Comparison of ENCODE assay signal across 8 cellular contexts in the genomic region with DNA sequence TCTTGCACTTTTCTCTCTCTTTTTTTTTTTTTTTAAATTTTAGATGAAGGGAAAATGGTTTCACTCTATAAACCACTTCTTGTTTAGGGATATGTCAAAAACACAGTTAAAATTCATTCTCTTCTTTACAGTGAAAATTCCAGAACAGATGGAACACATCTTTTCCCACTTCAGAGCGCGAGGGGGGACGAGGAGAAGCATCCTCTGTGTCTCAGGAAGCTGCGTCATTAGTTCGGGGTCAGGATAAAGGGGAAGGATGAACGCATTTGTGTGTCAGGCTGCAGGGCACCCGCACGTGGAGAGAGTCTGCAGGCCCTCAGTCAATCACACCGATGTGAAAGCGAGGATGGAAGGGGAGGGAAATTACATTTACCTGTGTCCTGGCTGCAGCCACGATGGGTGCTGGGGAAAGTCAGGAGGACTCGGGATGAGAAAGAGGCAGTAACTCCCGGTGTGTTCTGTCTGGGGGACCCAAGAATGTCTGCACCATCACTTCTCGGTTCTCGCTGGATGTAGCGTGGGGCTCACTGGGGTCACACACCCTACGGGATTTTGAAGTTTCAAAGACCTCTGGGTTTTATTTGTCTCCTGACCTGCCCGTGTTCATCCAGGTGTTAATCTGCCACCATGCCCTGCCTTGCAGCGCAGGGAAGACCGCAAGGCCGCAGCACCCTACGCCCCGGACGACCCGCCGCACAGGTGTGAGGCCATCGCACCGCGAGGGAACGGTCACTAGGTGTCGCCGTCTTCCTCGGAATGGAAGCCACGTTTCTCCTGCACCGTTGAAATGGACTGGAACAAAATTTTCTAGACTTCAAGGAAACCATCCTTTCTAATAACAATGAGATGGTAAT.
DNase-seq lines count a peak whose midpoint lies in the region; ATAC-seq and TF ChIP-seq lines count a peak whose summit lies in the region.

No MANE protein-coding gene starts in this region.

- H3K36me3 ChIP-seq in SU-DHL-6 (ENCODE audit: low read length): no peaks in the 10 kb centered on the region
- H3K36me3 ChIP-seq in gastrocnemius medialis: no peaks in the 10 kb centered on the region

- DNase-seq in GM13977 (ENCODE audit: low spot score) (peak; percentile 74), right cardiac atrium (peak; percentile 75 to 88 (median 86)), gastrocnemius medialis (peak; percentile 38 to 46)
- DNase-seq in activated naive CD8-positive, alpha-beta T cell treated with anti-CD3 and anti-CD28 coated beads, Interleukin-2, amount 50 U/mL, for 24 hours: peak; percentile 79

- H3K27me3 Mint-ChIP-seq in activated naive CD8-positive, alpha-beta T cell treated with anti-CD3 and anti-CD28 coated beads, Interleukin-2, amount 50 U/mL, for 24 hours: peaks cover 50% of the 10 kb centered on the region

- H3K36me3 Mint-ChIP-seq in activated naive CD8-positive, alpha-beta T cell treated with anti-CD3 and anti-CD28 coated beads, Interleukin-2, amount 50 U/mL, for 24 hours (ENCODE audit: low read depth): no peaks in the 10 kb centered on the region

- H3K4me1 ChIP-seq in right cardiac atrium (ENCODE audit: control insufficient read depth, insufficient read depth, low read length): no peaks in the 10 kb centered on the region
- no peaks in the 10 kb centered on the region for H3K4me1 ChIP-seq in gastrocnemius medialis

- no peak overlapping the region for H3K4me2 ChIP-seq in SU-DHL-6 (ENCODE audit: low read depth, low read length, poor library complexity, severe bottlenecking)

- WGBS in right cardiac atrium: 30% methylated on average over 35 of the region's 35 CpGs

- H3K4me3 ChIP-seq in SU-DHL-6 (ENCODE audit: insufficient read depth, low read length, poor library complexity, severe bottlenecking) (no peak overlapping the region), right cardiac atrium (ENCODE audit: low read length) (no peak overlapping the region), gastrocnemius medialis (no peak overlapping the region)

- H3K9ac ChIP-seq in SU-DHL-6 (ENCODE audit: low read length): no peak overlapping the region

- H2AFZ ChIP-seq in SU-DHL-6 (ENCODE audit: low read depth, low read length, severe bottlenecking): no peak overlapping the region

- no peaks in the 10 kb centered on the region for H3K79me2 ChIP-seq in SU-DHL-6 (ENCODE audit: insufficient read depth, low read length)

- H3K9me3 ChIP-seq in SU-DHL-6 (ENCODE audit: insufficient read depth, low read length) (no peaks in the 10 kb centered on the region), right cardiac atrium (ENCODE audit: control insufficient read depth, low read length) (no peaks in the 10 kb centered on the region), gastrocnemius medialis (no peaks in the 10 kb centered on the region)

- H3K27me3 ChIP-seq in SU-DHL-6 (ENCODE audit: low read length) (no peaks in the 10 kb centered on the region), right cardiac atrium (ENCODE audit: control insufficient read depth, insufficient read depth) (no peaks in the 10 kb centered on the region), gastrocnemius medialis (no peaks in the 10 kb centered on the region)

- H3F3A ChIP-seq in SU-DHL-6 (ENCODE audit: insufficient read depth): no peaks in the 10 kb centered on the region

- no peaks in the 10 kb centered on the region for H4K20me1 ChIP-seq in SU-DHL-6 (ENCODE audit: low read depth, low read length)

- H3K27ac Mint-ChIP-seq in activated naive CD8-positive, alpha-beta T cell treated with anti-CD3 and anti-CD28 coated beads, Interleukin-2, amount 50 U/mL, for 24 hours: no peak overlapping the region

- peaks cover 2% of the 10 kb centered on the region for H3K4me1 Mint-ChIP-seq in activated naive CD8-positive, alpha-beta T cell treated with anti-CD3 and anti-CD28 coated beads, Interleukin-2, amount 50 U/mL, for 24 hours

- H3K9me2 ChIP-seq in SU-DHL-6 (replicated peaks; ENCODE audit: insufficient read depth, low read length): no peaks in the 10 kb centered on the region

- intact Hi-C loops in right cardiac atrium (cut with DNase I) (loop anchor here in 2 of 4 donors (5.0 to 10.0 kb wide), 2 partner anchors 546 to 1533 kb away; a partner anchor contains a TSS), gastrocnemius medialis (cut with DNase I; ENCODE audit: low total_unique reads) (loop anchor here (1.0 to 5.0 kb wide), 3 partner anchors 538 to 1532 kb away; no protein-coding TSS in a partner anchor)

- peak; percentile 87 for TF ChIP-seq CTCF in 22Rv1 (IDR thresholded peaks at IDR 0.05)
- TF ChIP-seq CTCF in GM13977 (IDR thresholded peaks at IDR 0.05; ENCODE audit: extremely low read depth, insufficient read depth, missing control alignments): peak; percentile 93
- TF ChIP-seq CTCF in SU-DHL-6 (IDR thresholded peaks at IDR 0.05; ENCODE audit: insufficient read depth, low read length, poor library complexity, severe bottlenecking): peak; percentile 34
- peak; percentile 78 to 91 (median 86) for TF ChIP-seq CTCF in gastrocnemius medialis (IDR thresholded peaks at IDR 0.05 in 4 of 5, conservative IDR thresholded peaks at IDR 0.05 in 1 of 5)

- no peaks in the 10 kb centered on the region for H3K9me3 Mint-ChIP-seq in activated naive CD8-positive, alpha-beta T cell treated with anti-CD3 and anti-CD28 coated beads, Interleukin-2, amount 50 U/mL, for 24 hours

- no peak overlapping the region for H3K4me3 Mint-ChIP-seq in activated naive CD8-positive, alpha-beta T cell treated with anti-CD3 and anti-CD28 coated beads, Interleukin-2, amount 50 U/mL, for 24 hours

- no peak overlapping the region for H3K27ac ChIP-seq in 22Rv1
- H3K27ac ChIP-seq in SU-DHL-6 (ENCODE audit: low read depth, low read length): no peak overlapping the region
- H3K27ac ChIP-seq in right cardiac atrium (ENCODE audit: low read length): no peak overlapping the region
- H3K27ac ChIP-seq in gastrocnemius medialis: peak overlapping the region in 3 of 4 donors; percentile 56 to 66 (median 59)

- peak; percentile 74 for ATAC-seq in HG03432 (IDR thresholded peaks at IDR 0.05; ENCODE audit: unreplicated experiment)
- ATAC-seq in activated naive CD8-positive, alpha-beta T cell treated with anti-CD3 and anti-CD28 coated beads, Interleukin-2, amount 50 U/mL, for 24 hours: peak; percentile 66
- ATAC-seq in right cardiac atrium: peak; percentile 80 to 86
- ATAC-seq in gastrocnemius medialis: peak; percentile 80 to 90
- no peak for ATAC-seq in HG03520 (IDR thresholded peaks at IDR 0.05; ENCODE audit: unreplicated experiment)

- TF ChIP-seq POLR2A in gastrocnemius medialis (IDR thresholded peaks at IDR 0.05): no peak

- in situ Hi-C loops in GM13977 (cut with MboI; ENCODE audit: low pct_unique_long_range_greater_than_20kb, low sequenced_read_pairs, unreplicated experiment): loop anchor here (25.0 kb wide), 1 partner anchor 1423 kb away; no protein-coding TSS in a partner anchor
- in situ Hi-C loops in gastrocnemius medialis (cut with MboI; ENCODE audit: low sequenced_read_pairs in 4 of 4): loop anchor here in 3 of 4 donors (10.0 to 25.0 kb wide), 2 partner anchors 1423 to 1536 kb away; no protein-coding TSS in a partner anchor

Comparison
In these comparisons a context has a peak if more than half of its experiments do, and no peak if none do; other contexts are left out.
1. H3K27ac ChIP-seq: peak in gastrocnemius medialis (3 of 4); none in 22Rv1 (single experiment), SU-DHL-6 (single experiment) and right cardiac atrium (single experiment).
2. CTCF ChIP-seq: peak in every context shown above with its lines; median percentile 93 in GM13977; 87 in 22Rv1; 86 in gastrocnemius medialis; 34 in SU-DHL-6.
3. Peak in every context shown above with its lines, with median percentiles within 50 percentile points of each other: DNase-seq.